In genomic region chr3:14401692-14402303, GRCh38 we compare ENCODE assay signal across 7 cellular contexts.
A peak's percentile ranks its signal among the peaks of the same experiment; 100 is the strongest.
DNase-seq lines count a peak whose midpoint lies in the region; ATAC-seq lines count a peak whose summit lies in the region.

No MANE protein-coding gene starts in this region.

- no peaks in the 10 kb centered on the region for H3K27me3 ChIP-seq in iPS-18a (ENCODE audit: control insufficient read depth, insufficient read depth, low read length)

- peaks cover 2% of the 10 kb centered on the region for H3K36me3 Mint-ChIP-seq in activated naive CD8-positive, alpha-beta T cell

- peak overlapping the region; percentile 96 for H3K27ac Mint-ChIP-seq in activated naive CD8-positive, alpha-beta T cell

- peaks cover 25% of the 10 kb centered on the region for H3K4me1 ChIP-seq in iPS-18a (ENCODE audit: control insufficient read depth, low read depth, low read length)

- no peaks in the 10 kb centered on the region for H3K36me3 ChIP-seq in iPS-18a (ENCODE audit: control insufficient read depth, low read depth, low read length)

- no peak for DNase-seq in substantia nigra (lab: John Stamatoyannopoulos, UW)
- DNase-seq in Ammon's horn (ENCODE audit: low spot score), result no peak
- DNase-seq in HPDE6-E6E7 (ENCODE audit: extremely low spot score), result no peak
- DNase-seq in COLO668 (lab: John Stamatoyannopoulos, UW; ENCODE audit: unreplicated experiment), result no peak

- no peaks in the 10 kb centered on the region for H3K27me3 Mint-ChIP-seq in activated naive CD8-positive, alpha-beta T cell

- peak; percentile 2 for ATAC-seq in HG02840 (IDR thresholded peaks at IDR 0.05; ENCODE audit: low FRiP score, unreplicated experiment)

- peaks cover 44% of the 10 kb centered on the region for H3K4me1 Mint-ChIP-seq in activated naive CD8-positive, alpha-beta T cell (ENCODE audit: low read depth)

- H3K4me3 ChIP-seq in iPS-18a (ENCODE audit: low read length), result peak overlapping the region; percentile 98

- no peaks in the 10 kb centered on the region for H3K9me3 Mint-ChIP-seq in activated naive CD8-positive, alpha-beta T cell (ENCODE audit: low read depth)

- peak overlapping the region; percentile 91 for H3K9ac ChIP-seq in iPS-18a (ENCODE audit: low read length)

- H3K27ac ChIP-seq in iPS-18a (ENCODE audit: low read length) (peak overlapping the region; percentile 39), substantia nigra (ENCODE audit: low read depth, low read length, poor library complexity, severe bottlenecking) (peak overlapping the region; percentile 70)

- peak overlapping the region; percentile 92 for H3K4me3 Mint-ChIP-seq in activated naive CD8-positive, alpha-beta T cell

- no peaks in the 10 kb centered on the region for H3K9me3 ChIP-seq in iPS-18a (ENCODE audit: control insufficient read depth, low read depth, low read length)
